Comparison of ENCODE assay signal across 31 cellular contexts in genomic region chr7:39372383-39372782, GRCh38.
DNase-seq lines count a peak whose midpoint lies in the region; ATAC-seq, FAIRE-seq and TF ChIP-seq lines count a peak whose summit lies in the region.
"Had no signal": no experiment of that assay in that cellular context is flagged by ENCODE, and none has a peak within 500 bp of the region (broad histone marks: within the 10 kb centered on the region; RNA-seq: fewer than 3 reads in every experiment).

No MANE protein-coding gene starts in this region.

- TF ChIP-seq EP300 in K562 (IDR thresholded peaks at IDR 0.05; ENCODE audit: low read length): no peak

- H3K36me3 ChIP-seq in HEK293 (ENCODE audit: control insufficient read depth in 2 of 2, insufficient read depth in 1 of 2, low read length in 2 of 2) (no peaks in the 10 kb centered on the region), K562 (ENCODE audit: control insufficient read depth, insufficient read depth, low read length) (no peaks in the 10 kb centered on the region)
- H3K36me3 ChIP-seq: BE2C; BLaER1; BLaER1 treated with 17β-estradiol and CSF1 and Interleukin-3, amounts not matched to agents 10 nM and 100 nM had no signal

- TF ChIP-seq RAD21 in K562 (CRISPR knock-in tag; conservative IDR thresholded peaks at IDR 0.05 in 1 of 2, IDR thresholded peaks at IDR 0.05 in 1 of 2): no peak

- DNase-seq in K562 (ENCODE audit: extremely low read depth in 1 of 4, low spot score in 3 of 4) (no peak), NAMALWA (ENCODE audit: low spot score) (no peak), DMS 273 (lab: John Stamatoyannopoulos, UW; ENCODE audit: unreplicated experiment) (no peak)
- DNase-seq: 8988T; ACHN; AML-193; BE2C; C1 segment of cervical spinal cord; Caco-2; Calu3; CD4-positive, alpha-beta memory T cell; CD4-positive, alpha-beta T cell; CD4-positive, CD25-positive, alpha-beta regulatory T cell; CD8-positive, alpha-beta memory T cell; CD8-positive, alpha-beta T cell; COR-L47; DMS 273 treated with DMSO at 0.1 percent for 48 hours; DMS153; DMS53; DMS79; DMS79 treated with DMSO at 0.1 percent for 48 hours; DND-41; EL had no signal

- ATAC-seq in K562: no peak
- ATAC-seq: A549; CD8-positive, alpha-beta T cell had no signal

- H3K27me3 ChIP-seq in K562 (ENCODE audit: control insufficient read depth in 2 of 2, insufficient read depth in 2 of 2, low read length in 2 of 2): peaks cover 4 to 5% of the 10 kb centered on the region in 2 experiments; a peak in 1 of 5 replicates
- H3K27me3 ChIP-seq: BLaER1; BLaER1 treated with 17β-estradiol and CSF1 and Interleukin-3, amounts not matched to agents 10 nM and 100 nM had no signal

- no peaks in the 10 kb centered on the region for H4K20me1 ChIP-seq in K562 (replicated peaks; ENCODE audit: control insufficient read depth, insufficient read depth, low read length)
- H4K20me1 ChIP-seq: BLaER1; BLaER1 treated with 17β-estradiol and CSF1 and Interleukin-3, amounts not matched to agents 10 nM and 100 nM had no signal

- no peaks in the 10 kb centered on the region for H3K9me1 ChIP-seq in K562 (ENCODE audit: control insufficient read depth, insufficient read depth, low read length)

- FAIRE-seq in K562 (lab: Jason Lieb, UNC): no peak
- FAIRE-seq: A204.1, A549, D721Med had no signal

- BruUV-seq in K562 (replicated peaks; lab: Mats Ljungman, UMichigan): no TSS peak

- H2AFZ ChIP-seq in K562 (ENCODE audit: low read depth, low read length): no peak overlapping the region

- H3K9ac ChIP-seq in K562 (ENCODE audit: insufficient read depth in 1 of 2, low read depth in 2 of 2, low read length in 2 of 2): no peak overlapping the region
- H3K9ac ChIP-seq: BLaER1; BLaER1 treated with 17β-estradiol and CSF1 and Interleukin-3, amounts not matched to agents 10 nM and 100 nM had no signal

- in situ Hi-C loops in K562 (cut with MboI): no loop called here

- WGBS in K562 (ENCODE audit: insufficient coverage, low coverage, missing lambda C conversion rate): 0% methylated on average over 1 of the region's 1 CpG

- H3K27ac ChIP-seq in HEK293 (ENCODE audit: extremely low read depth, low read depth, low read length) (no peak overlapping the region), K562 (ENCODE audit: extremely low read depth, low read depth, low read length) (no peak overlapping the region)
- H3K27ac ChIP-seq: 22Rv1; A549; BLaER1; BLaER1 treated with 17β-estradiol and CSF1 and Interleukin-3, amounts not matched to agents 10 nM and 100 nM; C4-2B had no signal

- H3K4me2 ChIP-seq in K562 (ENCODE audit: insufficient read depth, low read length): no peak overlapping the region
- H3K4me2 ChIP-seq: A549; BLaER1; BLaER1 treated with 17β-estradiol and CSF1 and Interleukin-3, amounts not matched to agents 10 nM and 100 nM had no signal

- H3K4me3 ChIP-seq in HEK293 (ENCODE audit: low read depth, low read length): no peak overlapping the region
- H3K4me3 ChIP-seq in K562: no peak overlapping the region
- H3K4me3 ChIP-seq: A549; BLaER1; BLaER1 treated with 17β-estradiol and CSF1 and Interleukin-3, amounts not matched to agents 10 nM and 100 nM had no signal

- TF ChIP-seq CTCF in HEK293 (tag by site-specific recombination; IDR thresholded peaks at IDR 0.05) (no peak), K562 (IDR thresholded peaks at IDR 0.05 in 2 of 3, conservative IDR thresholded peaks at IDR 0.05 in 1 of 3; ENCODE audit: insufficient read depth in 2 of 3, low read depth in 1 of 3, low read length in 3 of 3) (no peak)

- H3K9me3 ChIP-seq in HEK293 (ENCODE audit: control insufficient read depth, insufficient read depth, low read depth, low read length) (no peaks in the 10 kb centered on the region), K562 (replicated peaks; ENCODE audit: control insufficient read depth, insufficient read depth, low read depth, low read length) (no peaks in the 10 kb centered on the region)
- H3K9me3 ChIP-seq: A549; BE2C; BLaER1; BLaER1 treated with 17β-estradiol and CSF1 and Interleukin-3, amounts not matched to agents 10 nM and 100 nM; Caco-2 had no signal

- POLR2A ChIA-PET in HEK293 (lab: Yijun Ruan, JAX) (no interaction called here), K562 (lab: Yijun Ruan, JAX) (no interaction called here)

- CTCF ChIA-PET in HEK293 (lab: Yijun Ruan, JAX): no interaction called here
- CTCF ChIA-PET in K562 (lab: Yijun Ruan, JAX; ENCODE audit: low intra/inter-chr PET ratio): no interaction called here

- H3K79me2 ChIP-seq in K562 (ENCODE audit: control insufficient read depth, insufficient read depth, low read length): no peaks in the 10 kb centered on the region

- no peak for TF ChIP-seq POLR2A in K562 (conservative IDR thresholded peaks at IDR 0.05)

- intact Hi-C loops in K562 (cut with micrococcal nuclease): no loop called here

- H3K4me1 ChIP-seq in HEK293 (ENCODE audit: control insufficient read depth, insufficient read depth, low read length): no peaks in the 10 kb centered on the region
- H3K4me1 ChIP-seq in K562 (replicated peaks in 1 of 2; ENCODE audit: control insufficient read depth in 2 of 2, insufficient read depth in 2 of 2, low read length in 2 of 2): no peaks in the 10 kb centered on the region
- H3K4me1 ChIP-seq: A549; BE2C; BLaER1; BLaER1 treated with 17β-estradiol and CSF1 and Interleukin-3, amounts not matched to agents 10 nM and 100 nM; Caco-2 had no signal

TF ChIP-seq in HEK293, 187 proteins besides CTCF, POLR2A, EP300 and RAD21:
- TF ChIP-seq ZNF10 (tag by site-specific recombination; IDR thresholded peaks at IDR 0.05) (peak; percentile 87), ZNF280C (tag by site-specific recombination; IDR thresholded peaks at IDR 0.05) (no peak), MEIS1 (CRISPR knock-in tag; IDR thresholded peaks at IDR 0.05; ENCODE audit: borderline replicate concordance) (no peak)

TF ChIP-seq in K562, 482 proteins besides CTCF, POLR2A, EP300 and RAD21:
- TF ChIP-seq ZNF583 (CRISPR knock-in tag; IDR thresholded peaks at IDR 0.05): no peak
- TF ChIP-seq ZNF24 (IDR thresholded peaks at IDR 0.05): no peak
- peak; percentile 50 for TF ChIP-seq RBM25 (IDR thresholded peaks at IDR 0.05; ENCODE audit: low read depth, low read length, severe bottlenecking)
- no peak for TF ChIP-seq SETDB1 (IDR thresholded peaks at IDR 0.05; ENCODE audit: low read length)
- TF ChIP-seq ZNF134 (CRISPR knock-in tag; conservative IDR thresholded peaks at IDR 0.05): peak; percentile 94
- no peak for TF ChIP-seq HOMEZ (CRISPR knock-in tag; IDR thresholded peaks at IDR 0.05)
